ENCODE assay signal across 14 cellular contexts in genomic region chr2:206611736-206612135, GRCh38. TPM values are rescaled to one million over a fixed set of nuclear protein-coding genes. Genes with fewer than 3 reads are reported as not detected.
"Had no signal": no experiment of that assay in that cellular context is flagged by ENCODE, and none has a peak within 500 bp of the region (broad histone marks: within the 10 kb centered on the region; RNA-seq: fewer than 3 reads in every experiment).

No MANE protein-coding gene starts in this region.

- H3K27ac ChIP-seq: cardiac muscle cell, hepatocyte, thoracic aorta had no signal

- H3K27me3 ChIP-seq: cardiac muscle cell, hepatocyte had no signal

- H3K36me3 ChIP-seq: cardiac muscle cell, thoracic aorta had no signal

- H3K9me3 Mint-ChIP-seq: activated CD8-positive, alpha-beta T cell treated with anti-CD3 and anti-CD28 coated beads for 36 hours; mesothelial cell of epicardium; stimulated activated naive CD8-positive, alpha-beta T cell treated with anti-CD3 and anti-CD28 coated beads, Interleukin-15, amount 100 ng/mL, for 72 hours had no signal

- H3K9me3 ChIP-seq: thoracic aorta had no signal

- H3K4me3 Mint-ChIP-seq: activated CD8-positive, alpha-beta T cell treated with anti-CD3 and anti-CD28 coated beads for 36 hours; mesothelial cell of epicardium; stimulated activated naive CD8-positive, alpha-beta T cell treated with anti-CD3 and anti-CD28 coated beads, Interleukin-15, amount 100 ng/mL, for 72 hours had no signal

- H3K4me2 ChIP-seq: hepatocyte had no signal

- H3K4me1 Mint-ChIP-seq: mesothelial cell of epicardium had no signal

- ATAC-seq: activated CD8-positive, alpha-beta T cell treated with anti-CD3 and anti-CD28 coated beads for 36 hours; stimulated activated naive CD8-positive, alpha-beta T cell treated with anti-CD3 and anti-CD28 coated beads, Interleukin-15, amount 100 ng/mL, for 72 hours had no signal

- H2AFZ ChIP-seq: hepatocyte had no signal

- H3K27ac Mint-ChIP-seq: activated CD8-positive, alpha-beta T cell treated with anti-CD3 and anti-CD28 coated beads for 36 hours; mesothelial cell of epicardium; stimulated activated naive CD8-positive, alpha-beta T cell treated with anti-CD3 and anti-CD28 coated beads, Interleukin-15, amount 100 ng/mL, for 72 hours had no signal

- DNase-seq: activated CD8-positive, alpha-beta memory T cell treated with anti-CD3 and anti-CD28 coated beads, Interleukin-2, amount 50 U/mL, for 48 hours; activated CD8-positive, alpha-beta T cell treated with anti-CD3 and anti-CD28 coated beads for 36 hours; aorta; stimulated activated CD4-positive, alpha-beta T cell treated with anti-CD3 and anti-CD28 coated beads, Interleukin-4, amount 100 ng/mL, for 4 hours; stimulated activated naive CD8-positive, alpha-beta T cell treated with anti-CD3 and anti-CD28 coated beads, Interleukin-15, amount 100 ng/mL, for 72 hours had no signal

- H3K36me3 Mint-ChIP-seq: mesothelial cell of epicardium had no signal

- H3K27me3 Mint-ChIP-seq: activated CD8-positive, alpha-beta T cell treated with anti-CD3 and anti-CD28 coated beads for 36 hours had no signal

- H3K4me3 ChIP-seq: cardiac muscle cell, hepatocyte, skin epidermis, thoracic aorta had no signal

RNA-seq across cellular contexts. Expression of gene FAM237A, which starts 30.6 kb away (rescaled TPM):
- total RNA-seq: activated CD8-positive, alpha-beta T cell treated with anti-CD3 and anti-CD28 coated beads for 36 hours; aorta; cardiac muscle cell; epithelial cell of proximal tubule; hepatocyte; lower leg skin; mesothelial cell of epicardium; myocyte; thoracic aorta; ureter had no signal
- polyA plus RNA-seq: aorta, cardiac muscle cell, hepatocyte had no signal
